Comparison of ENCODE assay signal across 8 cellular contexts in the genomic region with DNA sequence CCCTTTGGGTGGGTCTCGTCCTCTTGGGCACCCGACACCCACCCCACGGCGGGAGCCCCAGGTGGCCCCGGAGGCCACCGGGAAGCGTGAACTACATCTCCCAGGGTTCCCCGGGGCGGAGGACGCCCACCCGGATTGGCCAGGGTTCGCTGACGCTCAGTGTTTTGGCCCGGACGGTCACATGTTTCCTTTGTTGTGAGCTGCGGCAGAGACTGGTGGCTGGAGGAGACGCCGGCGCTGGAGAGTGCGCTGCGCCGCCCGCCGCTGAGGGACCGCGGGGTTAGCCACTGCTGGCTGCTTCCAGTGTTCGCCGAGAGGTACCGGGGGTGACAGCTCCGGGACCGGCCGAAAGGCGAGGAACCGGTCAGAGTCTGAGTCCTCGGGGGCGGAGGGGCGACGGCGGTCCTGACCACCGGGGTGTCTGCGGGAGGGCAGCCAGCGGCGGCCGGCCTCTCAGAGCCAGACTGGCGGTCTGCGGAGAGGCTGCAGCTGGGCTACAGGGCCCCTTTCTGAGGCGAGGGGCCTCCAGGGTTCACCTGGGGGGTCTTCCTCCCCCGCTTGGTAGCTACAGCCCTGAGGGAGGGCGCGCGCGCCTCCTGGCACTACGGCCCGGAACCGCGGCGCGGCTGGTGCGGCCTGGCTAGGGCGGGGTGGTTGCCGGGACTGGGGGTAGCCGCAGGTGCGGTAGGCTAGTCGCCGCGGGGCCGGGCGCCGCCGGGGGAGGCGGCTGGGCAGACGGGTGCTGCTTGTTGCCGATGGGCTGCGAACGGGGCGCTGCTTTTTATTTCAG. TPM values are rescaled to one million over a fixed set of nuclear protein-coding genes. Genes with fewer than 3 reads are reported as not detected.
DNase-seq lines count a peak whose midpoint lies in the region; ATAC-seq and TF ChIP-seq lines count a peak whose summit lies in the region.

A gene with protein sequence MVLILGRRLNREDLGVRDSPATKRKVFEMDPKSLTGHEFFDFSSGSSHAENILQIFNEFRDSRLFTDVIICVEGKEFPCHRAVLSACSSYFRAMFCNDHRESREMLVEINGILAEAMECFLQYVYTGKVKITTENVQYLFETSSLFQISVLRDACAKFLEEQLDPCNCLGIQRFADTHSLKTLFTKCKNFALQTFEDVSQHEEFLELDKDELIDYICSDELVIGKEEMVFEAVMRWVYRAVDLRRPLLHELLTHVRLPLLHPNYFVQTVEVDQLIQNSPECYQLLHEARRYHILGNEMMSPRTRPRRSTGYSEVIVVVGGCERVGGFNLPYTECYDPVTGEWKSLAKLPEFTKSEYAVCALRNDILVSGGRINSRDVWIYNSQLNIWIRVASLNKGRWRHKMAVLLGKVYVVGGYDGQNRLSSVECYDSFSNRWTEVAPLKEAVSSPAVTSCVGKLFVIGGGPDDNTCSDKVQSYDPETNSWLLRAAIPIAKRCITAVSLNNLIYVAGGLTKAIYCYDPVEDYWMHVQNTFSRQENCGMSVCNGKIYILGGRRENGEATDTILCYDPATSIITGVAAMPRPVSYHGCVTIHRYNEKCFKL (plus strand): TSS at position 193 of the 790 bp plus-strand sequence. CDS start 14,734 bp downstream, outside the sequence.

- no peaks in the 10 kb centered on the region for H3K9me3 Mint-ChIP-seq in endodermal cell

- H3K4me1 Mint-ChIP-seq in endodermal cell = peaks cover 6% of the 10 kb centered on the region

- no peaks in the 10 kb centered on the region for H3K9me3 ChIP-seq in endodermal cell (ENCODE audit: control insufficient read depth, low read length)

- H3K27ac ChIP-seq in endodermal cell (ENCODE audit: low read depth, low read length) = peak within 1 kb of the TSS; percentile 100

- peak; percentile 82 for ATAC-seq in GM21381 (IDR thresholded peaks at IDR 0.05; ENCODE audit: unreplicated experiment)

- whole genome bisulfite sequencing in endodermal cell (ENCODE audit: insufficient coverage in 1 of 2, insufficient read length in 1 of 2), 2 experiments = 0 to 1% methylated on average over 25 to 76 of the region's 76 CpGs

- DNase-seq in COR-L47 (lab: John Stamatoyannopoulos, UW) (peak; percentile 97), HUDEP-2 (lab: John Stamatoyannopoulos, UW; ENCODE audit: unreplicated experiment in 76 of 76) (peak; percentile 5 to 92 (median 81)), NOMO-1 treated with dmso at 0.1 percent for 144 hours (lab: John Stamatoyannopoulos, UW; ENCODE audit: unreplicated experiment) (peak; percentile 96), endodermal cell (peak; percentile 97), mesenteric fat pad (ENCODE audit: low spot score) (peak; percentile 97)
- peak; percentile 69 for DNase-seq in activated CD8-positive, alpha-beta memory T cell treated with anti-CD3 and anti-CD28 coated beads, Interleukin-2, amount 50 U/mL, for 1 hour (ENCODE audit: extremely low read depth)
- peak; percentile 68 for DNase-seq in stimulated activated CD8-positive, alpha-beta memory T cell treated with anti-CD3 and anti-CD28 coated beads, Interleukin-15, amount 100 ng/mL, for 24 hours (ENCODE audit: low read depth)

- H3K9ac ChIP-seq in endodermal cell (ENCODE audit: extremely low read depth, low read length, poor library complexity, severe bottlenecking) = peak within 1 kb of the TSS; percentile 99

- no peaks in the 10 kb centered on the region for H3K27me3 Mint-ChIP-seq in endodermal cell (ENCODE audit: insufficient read depth)

- TF ChIP-seq CTCF in endodermal cell (conservative IDR thresholded peaks at IDR 0.05) = peak; percentile 37

- H3K4me1 ChIP-seq in endodermal cell (ENCODE audit: control insufficient read depth, insufficient read depth, low read length) = no peaks in the 10 kb centered on the region

- no peaks in the 10 kb centered on the region for H3K27me3 ChIP-seq in endodermal cell (ENCODE audit: control insufficient read depth, insufficient read depth, low read length, poor library complexity, severe bottlenecking)

- H3K36me3 Mint-ChIP-seq in endodermal cell (ENCODE audit: low read depth) = no peaks in the 10 kb centered on the region

- H3K4me3 Mint-ChIP-seq in endodermal cell = peak within 1 kb of the TSS; percentile 81

- no peaks in the 10 kb centered on the region for H3K36me3 ChIP-seq in endodermal cell (ENCODE audit: control insufficient read depth, insufficient read depth, low read length)

- peak within 1 kb of the TSS; percentile 94 for H3K27ac Mint-ChIP-seq in endodermal cell

- H3K4me3 ChIP-seq in endodermal cell (ENCODE audit: low read length) = peak within 1 kb of the TSS; percentile 94

RNA-seq across cellular contexts. Expression of the gene that starts here (rescaled TPM):
- total RNA-seq in endodermal cell = 10 to 100 TPM; 29.9 to 39.9 TPM
- 38.5 TPM for polyA plus RNA-seq in endodermal cell (2013, experiment 1 of 2)
- 33.0 TPM for polyA plus RNA-seq in endodermal cell (2013, experiment 2 of 2)
- total RNA-seq in mesenteric fat pad = 28.9 TPM

Comparison
In these comparisons a context has a peak if more than half of its experiments do, and no peak if none do; other contexts are left out.
1. Peak in every context shown above with its lines: DNase-seq, ATAC-seq, H3K4me3 ChIP-seq and H3K27ac ChIP-seq.